In the genomic region with DNA sequence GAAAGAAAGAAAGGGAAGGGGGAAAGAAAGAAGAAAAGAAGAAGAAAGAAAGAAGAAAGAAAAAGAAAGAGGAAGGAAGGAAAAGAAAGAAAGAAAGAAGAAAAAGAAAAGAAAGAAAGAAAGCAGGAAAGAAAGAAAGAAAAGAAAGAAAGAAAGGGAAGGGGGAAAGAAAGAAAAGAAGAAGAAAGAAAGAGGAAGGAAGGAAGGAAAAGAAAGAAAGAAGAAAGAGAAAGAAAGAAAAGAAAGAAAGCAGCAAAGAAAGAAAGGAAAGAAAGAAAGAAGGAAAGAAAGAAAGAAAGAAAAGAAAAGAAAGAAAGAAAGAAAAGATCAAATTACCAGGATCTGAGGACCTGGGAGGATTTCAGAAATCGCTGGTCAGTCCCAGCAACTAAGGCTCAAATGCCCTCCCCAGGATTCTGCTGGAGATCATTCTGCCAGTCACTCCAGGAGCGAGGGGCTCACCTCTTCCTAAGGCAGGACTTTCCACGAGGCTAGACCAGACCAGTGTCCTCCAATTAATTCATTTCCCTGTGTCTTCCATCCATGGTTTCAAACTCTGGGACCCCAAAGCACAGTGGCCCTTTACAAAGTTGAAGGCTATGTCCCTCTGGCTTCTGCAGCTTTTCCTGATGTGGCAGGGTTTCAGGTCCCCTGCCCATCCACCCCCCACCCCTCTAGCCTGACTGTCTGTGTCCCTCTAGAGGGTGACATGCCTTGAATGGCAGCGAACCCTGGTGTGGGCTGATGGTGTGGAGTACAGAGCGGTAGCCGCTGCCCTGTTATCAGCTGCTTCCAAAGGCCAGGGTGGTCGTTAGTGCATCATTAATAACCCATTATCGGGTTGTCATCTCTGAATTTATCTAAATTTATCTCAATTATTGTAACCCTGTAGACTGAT, we compare ENCODE assay signal across 21 cellular contexts.
DNase-seq lines count a peak whose midpoint lies in the region; ATAC-seq, FAIRE-seq and TF ChIP-seq lines count a peak whose summit lies in the region.
"Had no signal": no experiment of that assay in that cellular context is flagged by ENCODE, and none has a peak within 500 bp of the region (broad histone marks: within the 10 kb centered on the region; RNA-seq: fewer than 3 reads in every experiment).

No MANE protein-coding gene starts in this region.

- no peak for FAIRE-seq in K562 (lab: Jason Lieb, UNC)
- FAIRE-seq: GM18507 had no signal

- WGBS in K562 (ENCODE audit: insufficient coverage, low coverage, missing lambda C conversion rate): 8% methylated on average over 8 of the region's 8 CpGs

- no peak overlapping the region for H3K27ac ChIP-seq in K562 (ENCODE audit: extremely low read depth, low read depth, low read length)
- H3K27ac ChIP-seq: GM23248, HL-60, KMS-11, RWPE1 had no signal

- H3K4me3 Mint-ChIP-seq in T-helper 2 cell treated with Interferon-gamma antibody and Interleukin-4, amounts not matched to agents 5 μg/mL and 100 μg/mL, for 36 hours: no peak overlapping the region
- H3K4me3 Mint-ChIP-seq in CD14-positive monocyte: no peak overlapping the region
- H3K4me3 Mint-ChIP-seq in natural killer cell treated with Interleukin-12 subunit alpha and Interleukin-12 subunit beta and Interleukin-15 and Interleukin-18, amount 100 ng/mL, for 72 hours: no peak overlapping the region

- peak; percentile 67 for ATAC-seq in K562
- no peak for ATAC-seq in natural killer cell treated with Interleukin-12 subunit alpha and Interleukin-12 subunit beta and Interleukin-15 and Interleukin-18, amount 100 ng/mL, for 72 hours

- peak overlapping the region; percentile 58 for H3K27ac Mint-ChIP-seq in T-helper 2 cell treated with Interferon-gamma antibody and Interleukin-4, amounts not matched to agents 5 μg/mL and 100 μg/mL, for 36 hours
- no peak overlapping the region for H3K27ac Mint-ChIP-seq in CD14-positive monocyte
- peak overlapping the region; percentile 4 to 68 for H3K27ac Mint-ChIP-seq in natural killer cell treated with Interleukin-12 subunit alpha and Interleukin-12 subunit beta and Interleukin-15 and Interleukin-18, amount 100 ng/mL, for 72 hours

- peak overlapping the region; percentile 51 for H2AFZ ChIP-seq in K562 (ENCODE audit: low read depth, low read length)
- H2AFZ ChIP-seq: GM23248 had no signal

- no peak for DNase-seq in T-helper 2 cell treated with Interferon-gamma antibody and Interleukin-4, amounts not matched to agents 5 μg/mL and 100 μg/mL, for 36 hours (ENCODE audit: low spot score)
- DNase-seq in T-helper 2 cell: no peak
- no peak for DNase-seq in CD14-positive monocyte (ENCODE audit: low spot score)
- DNase-seq in K562 (ENCODE audit: extremely low read depth in 1 of 4, low spot score in 3 of 4): peak in 2 of 4 experiments; percentile 30 to 54
- DNase-seq in natural killer cell treated with Interleukin-12 subunit alpha and Interleukin-12 subunit beta and Interleukin-15 and Interleukin-18, amount 100 ng/mL, for 72 hours (ENCODE audit: low spot score): no peak
- no peak for DNase-seq in GOT3 (lab: John Stamatoyannopoulos, UW)
- no peak for DNase-seq in globus pallidus (ENCODE audit: low spot score)
- DNase-seq: 8988T; C1 segment of cervical spinal cord; GDM1; GM23248; NCI-H1092 treated with DMSO at 0.1 percent for 48 hours; NCI-H1436 treated with DMSO at 0.1 percent for 48 hours; NCI-H1930; NK-92 treated with Interleukin-12 subunit alpha and Interleukin-12 subunit beta, amount 100 ng/mL, for 24 hours; SHP77 treated with DMSO at 0.1 percent for 48 hours had no signal

- BruUV-seq in K562 (replicated peaks; lab: Mats Ljungman, UMichigan): no TSS peak

- H3K9me3 Mint-ChIP-seq in T-helper 2 cell treated with Interferon-gamma antibody and Interleukin-4, amounts not matched to agents 5 μg/mL and 100 μg/mL, for 36 hours: no peaks in the 10 kb centered on the region
- no peaks in the 10 kb centered on the region for H3K9me3 Mint-ChIP-seq in CD14-positive monocyte
- no peaks in the 10 kb centered on the region for H3K9me3 Mint-ChIP-seq in natural killer cell treated with Interleukin-12 subunit alpha and Interleukin-12 subunit beta and Interleukin-15 and Interleukin-18, amount 100 ng/mL, for 72 hours

- H3K79me2 ChIP-seq in K562 (ENCODE audit: control insufficient read depth, insufficient read depth, low read length): no peaks in the 10 kb centered on the region

- TF ChIP-seq POLR2A in K562 (conservative IDR thresholded peaks at IDR 0.05): no peak

- no peaks in the 10 kb centered on the region for H3K9me3 ChIP-seq in K562 (replicated peaks; ENCODE audit: control insufficient read depth, insufficient read depth, low read depth, low read length)
- H3K9me3 ChIP-seq: HAP-1 had no signal

- POLR2A ChIA-PET in K562 (lab: Yijun Ruan, JAX): interaction anchor here (0.6 to 1.2 kb wide), 4 partner anchors 8 to 18 kb away, joined by 3 to 4 read pairs (median 4); no protein-coding TSS in a partner anchor

- H3K4me3 ChIP-seq in K562: no peak overlapping the region
- H3K4me3 ChIP-seq: GM23248, HAP-1 had no signal

- H3K36me3 ChIP-seq in K562 (ENCODE audit: control insufficient read depth, insufficient read depth, low read length): no peaks in the 10 kb centered on the region
- H3K36me3 ChIP-seq: HAP-1 had no signal

- H3K4me2 ChIP-seq in K562 (ENCODE audit: insufficient read depth, low read length): 0 out of 2 replicates have a peak overlapping the region, but pooled peaks have one; percentile 5
- H3K4me2 ChIP-seq: KMS-11 had no signal

- peaks cover 2 to 8% of the 10 kb centered on the region in 2 experiments for H3K4me1 ChIP-seq in K562 (replicated peaks in 1 of 2; ENCODE audit: control insufficient read depth in 2 of 2, insufficient read depth in 2 of 2, low read length in 2 of 2)
- H3K4me1 ChIP-seq: HAP-1 had no signal

- no peaks in the 10 kb centered on the region for H3K36me3 Mint-ChIP-seq in T-helper 2 cell treated with Interferon-gamma antibody and Interleukin-4, amounts not matched to agents 5 μg/mL and 100 μg/mL, for 36 hours (ENCODE audit: low read depth)
- peaks cover 67 to 93% of the 10 kb centered on the region in 2 donors for H3K36me3 Mint-ChIP-seq in CD14-positive monocyte
- H3K36me3 Mint-ChIP-seq in natural killer cell treated with Interleukin-12 subunit alpha and Interleukin-12 subunit beta and Interleukin-15 and Interleukin-18, amount 100 ng/mL, for 72 hours: peaks cover 4% of the 10 kb centered on the region

- H3K27me3 Mint-ChIP-seq in T-helper 2 cell treated with Interferon-gamma antibody and Interleukin-4, amounts not matched to agents 5 μg/mL and 100 μg/mL, for 36 hours (ENCODE audit: low read depth): peaks cover 14% of the 10 kb centered on the region
- H3K27me3 Mint-ChIP-seq in CD14-positive monocyte (ENCODE audit: low read depth in 3 of 3): peaks cover 0 to 4% (median 0%) of the 10 kb centered on the region in 3 donors
- no peaks in the 10 kb centered on the region for H3K27me3 Mint-ChIP-seq in natural killer cell treated with Interleukin-12 subunit alpha and Interleukin-12 subunit beta and Interleukin-15 and Interleukin-18, amount 100 ng/mL, for 72 hours

- TF ChIP-seq CTCF in CD14-positive monocyte (IDR thresholded peaks at IDR 0.05) (peak; percentile 12), K562 (IDR thresholded peaks at IDR 0.05 in 2 of 3, conservative IDR thresholded peaks at IDR 0.05 in 1 of 3; ENCODE audit: insufficient read depth in 2 of 3, low read depth in 1 of 3, low read length in 3 of 3) (peak; percentile 38 to 49 (median 47); a peak in 5 of 6 replicates)

- in situ Hi-C loops in K562 (cut with MboI): no loop called here

- TF ChIP-seq RAD21 in K562 (CRISPR knock-in tag; conservative IDR thresholded peaks at IDR 0.05 in 1 of 2, IDR thresholded peaks at IDR 0.05 in 1 of 2): peak; percentile 44 to 50; a peak in 3 of 4 replicates

- intact Hi-C loops in CD14-positive monocyte (cut with micrococcal nuclease): no loop called here
- intact Hi-C loops in K562 (cut with micrococcal nuclease): loop anchor here (2.0 to 5.0 kb wide), 2 partner anchors 70 to 208 kb away; partner anchors contain the start of gene HIPK2

- peaks cover 2 to 20% of the 10 kb centered on the region in 2 experiments; a peak in 2 of 5 replicates for H3K27me3 ChIP-seq in K562 (ENCODE audit: control insufficient read depth in 2 of 2, insufficient read depth in 2 of 2, low read length in 2 of 2)

- TF ChIP-seq EP300 in K562 (IDR thresholded peaks at IDR 0.05; ENCODE audit: low read length): no peak

- no peaks in the 10 kb centered on the region for H4K20me1 ChIP-seq in K562 (replicated peaks; ENCODE audit: control insufficient read depth, insufficient read depth, low read length)

- H3K9ac ChIP-seq in K562 (ENCODE audit: insufficient read depth in 1 of 2, low read depth in 2 of 2, low read length in 2 of 2): peak overlapping the region in 1 of 2 experiments; percentile 10; a peak in 1 of 4 replicates
- H3K9ac ChIP-seq: GM23248, KMS-11 had no signal

- H3K9me1 ChIP-seq in K562 (ENCODE audit: control insufficient read depth, insufficient read depth, low read length): no peaks in the 10 kb centered on the region

- peaks cover 11% of the 10 kb centered on the region for H3K4me1 Mint-ChIP-seq in T-helper 2 cell treated with Interferon-gamma antibody and Interleukin-4, amounts not matched to agents 5 μg/mL and 100 μg/mL, for 36 hours (ENCODE audit: low read depth)
- peaks cover 9% of the 10 kb centered on the region for H3K4me1 Mint-ChIP-seq in CD14-positive monocyte
- H3K4me1 Mint-ChIP-seq in natural killer cell treated with Interleukin-12 subunit alpha and Interleukin-12 subunit beta and Interleukin-15 and Interleukin-18, amount 100 ng/mL, for 72 hours (ENCODE audit: low read depth in 2 of 2): peaks cover 21 to 28% of the 10 kb centered on the region in 2 donors

- CTCF ChIA-PET in K562 (lab: Yijun Ruan, JAX; ENCODE audit: low intra/inter-chr PET ratio): interaction anchor here (1.7 kb wide), 1 partner anchor 209 kb away, joined by 4 read pairs; no protein-coding TSS in a partner anchor

Comparison
In these comparisons a context has a peak if more than half of its experiments do, and no peak if none do; other contexts are left out.
1. H3K27ac Mint-ChIP-seq: peak in T-helper 2 cell treated with Interferon-gamma antibody and Interleukin-4, amounts not matched to agents 5 μg/mL and 100 μg/mL, for 36 hours (single experiment) and natural killer cell treated with Interleukin-12 subunit alpha and Interleukin-12 subunit beta and Interleukin-15 and Interleukin-18, amount 100 ng/mL, for 72 hours (2 of 2); none in CD14-positive monocyte (0 of 7).